In genomic region chr10:119650692-119651513, GRCh38 we compare ENCODE assay signal across 1 cellular context.
TF ChIP-seq lines count a peak whose summit lies in the region.

Gene BAG3 (plus strand): TSS chr10:119651380. CDS start chr10:119651676, 296 bp downstream.

TF ChIP-seq in HEK293, 187 proteins besides CTCF, POLR2A, EP300 and RAD21 (continued from another document and continues in another):
- no peak for TF ChIP-seq ZSCAN18 (tag by site-specific recombination; IDR thresholded peaks at IDR 0.05)
- TF ChIP-seq ZNF311 (tag by site-specific recombination; IDR thresholded peaks at IDR 0.05; ENCODE audit: borderline replicate concordance) = no peak
- no peak for TF ChIP-seq ZNF580 (tag by site-specific recombination; IDR thresholded peaks at IDR 0.05)
- no peak for TF ChIP-seq SCRT1 (tag by site-specific recombination; IDR thresholded peaks at IDR 0.05; ENCODE audit: borderline replicate concordance)
- no peak for TF ChIP-seq ZNF121 (tag by site-specific recombination; IDR thresholded peaks at IDR 0.05)
- peak; percentile 72 for TF ChIP-seq SP7 (tag by site-specific recombination; IDR thresholded peaks at IDR 0.05)
- TF ChIP-seq HOXD13 (CRISPR knock-in tag; IDR thresholded peaks at IDR 0.05; ENCODE audit: borderline replicate concordance) = no peak
- no peak for TF ChIP-seq ZBTB7A (tag by site-specific recombination; IDR thresholded peaks at IDR 0.05; ENCODE audit: low read depth)
- TF ChIP-seq REPIN1 (tag by site-specific recombination; IDR thresholded peaks at IDR 0.05; ENCODE audit: low read depth) = no peak
- 0 out of 2 replicates have a peak, but pooled peaks have one; percentile 58 for TF ChIP-seq ZSCAN5A (tag by site-specific recombination; IDR thresholded peaks at IDR 0.05)
- TF ChIP-seq IKZF3 (tag by site-specific recombination; IDR thresholded peaks at IDR 0.05) = peak; percentile 34; the same call in 1 of the 2 replicates
- TF ChIP-seq ZBTB17 (tag by site-specific recombination; IDR thresholded peaks at IDR 0.05) = peak; percentile 87
- TF ChIP-seq ZNF677 (tag by site-specific recombination; IDR thresholded peaks at IDR 0.05) = no peak
- no peak for TF ChIP-seq ZNF157 (tag by site-specific recombination; IDR thresholded peaks at IDR 0.05)
- TF ChIP-seq MEIS1 (CRISPR knock-in tag; IDR thresholded peaks at IDR 0.05; ENCODE audit: borderline replicate concordance) = no peak
- TF ChIP-seq ZNF561 (tag by site-specific recombination; IDR thresholded peaks at IDR 0.05; ENCODE audit: borderline replicate concordance) = peak; percentile 85; the same call in 1 of the 2 replicates
- no peak; the same call in 1 of the 2 replicates for TF ChIP-seq ZNF596 (tag by site-specific recombination; IDR thresholded peaks at IDR 0.05)
- TF ChIP-seq ZNF560 (tag by site-specific recombination; IDR thresholded peaks at IDR 0.05; ENCODE audit: borderline replicate concordance) = no peak
- no peak for TF ChIP-seq KLF7 (tag by site-specific recombination; IDR thresholded peaks at IDR 0.05; ENCODE audit: borderline replicate concordance)
- no peak for TF ChIP-seq ZNF302 (tag by site-specific recombination; IDR thresholded peaks at IDR 0.05; ENCODE audit: low read depth)
- TF ChIP-seq SCRT2 (tag by site-specific recombination; IDR thresholded peaks at IDR 0.05) = no peak
- TF ChIP-seq ZNF423 (tag by site-specific recombination; IDR thresholded peaks at IDR 0.05) = no peak
- no peak for TF ChIP-seq ZNF558 (tag by site-specific recombination; IDR thresholded peaks at IDR 0.05)
- no peak for TF ChIP-seq ZNF585B (tag by site-specific recombination; IDR thresholded peaks at IDR 0.05)
- no peak for TF ChIP-seq ZNF266 (tag by site-specific recombination; IDR thresholded peaks at IDR 0.05; ENCODE audit: low read depth)
- no peak for TF ChIP-seq ZNF404 (tag by site-specific recombination; IDR thresholded peaks at IDR 0.05)
- no peak for TF ChIP-seq ZNF549 (tag by site-specific recombination; IDR thresholded peaks at IDR 0.05)
- TF ChIP-seq ZBTB10 (tag by site-specific recombination; IDR thresholded peaks at IDR 0.05) = peak; percentile 59
- TF ChIP-seq ZNF221 (tag by site-specific recombination; IDR thresholded peaks at IDR 0.05; ENCODE audit: borderline replicate concordance) = no peak
- no peak for TF ChIP-seq ZNF626 (tag by site-specific recombination; IDR thresholded peaks at IDR 0.05)
- no peak; the same call in 1 of the 2 replicates for TF ChIP-seq ZNF692 (tag by site-specific recombination; IDR thresholded peaks at IDR 0.05)
- peak; percentile 91 for TF ChIP-seq ZNF335 (tag by site-specific recombination; conservative IDR thresholded peaks at IDR 0.05)
- no peak for TF ChIP-seq ZNF621 (tag by site-specific recombination; IDR thresholded peaks at IDR 0.05)
- TF ChIP-seq ZNF654 (tag by site-specific recombination; IDR thresholded peaks at IDR 0.05; ENCODE audit: low read depth) = no peak
- no peak for TF ChIP-seq ZNF645 (tag by site-specific recombination; IDR thresholded peaks at IDR 0.05)
- TF ChIP-seq ZNF514 (tag by site-specific recombination; IDR thresholded peaks at IDR 0.05) = no peak
- peak; percentile 71 for TF ChIP-seq SP3 (tag by site-specific recombination; IDR thresholded peaks at IDR 0.05)
- TF ChIP-seq PBX3 (CRISPR knock-in tag; IDR thresholded peaks at IDR 0.05) = 0 out of 2 replicates have a peak, but pooled peaks have one; percentile 71
- TF ChIP-seq ZNF610 (tag by site-specific recombination; IDR thresholded peaks at IDR 0.05; ENCODE audit: borderline replicate concordance) = no peak
- no peak for TF ChIP-seq ZNF10 (tag by site-specific recombination; IDR thresholded peaks at IDR 0.05)
- TF ChIP-seq ZNF571 (tag by site-specific recombination; IDR thresholded peaks at IDR 0.05) = no peak
- TF ChIP-seq KLF8 (tag by site-specific recombination; IDR thresholded peaks at IDR 0.05) = peak; percentile 45; the same call in 1 of the 2 replicates
- TF ChIP-seq ZNF132 (tag by site-specific recombination; IDR thresholded peaks at IDR 0.05; ENCODE audit: borderline replicate concordance) = no peak
- peak; percentile 60; the same call in 1 of the 2 replicates for TF ChIP-seq ZNF629 (tag by site-specific recombination; IDR thresholded peaks at IDR 0.05)
- TF ChIP-seq YY2 (tag by site-specific recombination; IDR thresholded peaks at IDR 0.05) = no peak
- TF ChIP-seq ZBTB1 (tag by site-specific recombination; IDR thresholded peaks at IDR 0.05) = no peak
- no peak for TF ChIP-seq ZNF239 (tag by site-specific recombination; IDR thresholded peaks at IDR 0.05)
- no peak for TF ChIP-seq HOXA7 (CRISPR knock-in tag; IDR thresholded peaks at IDR 0.05; ENCODE audit: borderline replicate concordance)
- peak; percentile 55 for TF ChIP-seq ZNF518A (tag by site-specific recombination; conservative IDR thresholded peaks at IDR 0.05; ENCODE audit: low read depth)
- TF ChIP-seq ZNF701 (tag by site-specific recombination; IDR thresholded peaks at IDR 0.05) = no peak
- TF ChIP-seq ZNF473 (tag by site-specific recombination; IDR thresholded peaks at IDR 0.05) = no peak
- TF ChIP-seq ZNF398 (tag by site-specific recombination; IDR thresholded peaks at IDR 0.05) = peak; percentile 41
- no peak for TF ChIP-seq OVOL3 (tag by site-specific recombination; IDR thresholded peaks at IDR 0.05)
- no peak for TF ChIP-seq ZNF155 (tag by site-specific recombination; IDR thresholded peaks at IDR 0.05)
- TF ChIP-seq ZNF248 (tag by site-specific recombination; IDR thresholded peaks at IDR 0.05) = no peak
- TF ChIP-seq ZNF707 (tag by site-specific recombination; IDR thresholded peaks at IDR 0.05) = no peak
